ENCODE assay signal across 10 cellular contexts in genomic region chr21:44427241-44428120, GRCh38. TPM values are rescaled to one million over a fixed set of nuclear protein-coding genes. Genes with fewer than 3 reads are reported as not detected.
DNase-seq lines count a peak whose midpoint lies in the region; ATAC-seq, FAIRE-seq and TF ChIP-seq lines count a peak whose summit lies in the region.
"Had no signal": no experiment of that assay in that cellular context is flagged by ENCODE, and none has a peak within 500 bp of the region (broad histone marks: within the 10 kb centered on the region; RNA-seq: fewer than 3 reads in every experiment).

No MANE protein-coding gene starts in this region.

- no peak overlapping the region for H3K27ac Mint-ChIP-seq in activated T-helper 1 cell treated with anti-CD3 and anti-CD28 coated beads, Interleukin-12 subunit alpha, Interleukin-12 subunit beta, Interleukin-2, Interleukin-4 antibody, amounts not matched to agents 30 ng/mL and 10 ng/mL and 1 ng/mL, durations not matched to agents 14 hours and 24 hours and 36 hours

- in situ Hi-C loops in ACHN (cut with HindIII; ENCODE audit: low pct_ligation_motif_present, low pct_unique_long_range_greater_than_20kb, low sequenced_read_pairs): no loop called here

- peaks cover 0 to 4% of the 10 kb centered on the region in 2 donors for H3K9me3 ChIP-seq in kidney (ENCODE audit: control insufficient read depth in 1 of 2, low read length in 2 of 2)

- peaks cover 6% of the 10 kb centered on the region for H3K36me3 Mint-ChIP-seq in activated T-helper 1 cell treated with anti-CD3 and anti-CD28 coated beads, Interleukin-12 subunit alpha, Interleukin-12 subunit beta, Interleukin-2, Interleukin-4 antibody, amounts not matched to agents 30 ng/mL and 10 ng/mL and 1 ng/mL, durations not matched to agents 14 hours and 24 hours and 36 hours (ENCODE audit: low read depth)

- H3K4me3 ChIP-seq in kidney (ENCODE audit: low read length in 2 of 2): no peak overlapping the region
- H3K4me3 ChIP-seq: skin epidermis had no signal

- TF ChIP-seq CTCF in 22Rv1 (IDR thresholded peaks at IDR 0.05) (no peak), kidney (IDR thresholded peaks at IDR 0.05; ENCODE audit: borderline replicate concordance, extremely low read depth, insufficient read depth) (no peak)

- no peaks in the 10 kb centered on the region for H3K4me1 Mint-ChIP-seq in activated T-helper 1 cell treated with anti-CD3 and anti-CD28 coated beads, Interleukin-12 subunit alpha, Interleukin-12 subunit beta, Interleukin-2, Interleukin-4 antibody, amounts not matched to agents 30 ng/mL and 10 ng/mL and 1 ng/mL, durations not matched to agents 14 hours and 24 hours and 36 hours (ENCODE audit: low read depth)

- H3K27me3 Mint-ChIP-seq in activated T-helper 1 cell treated with anti-CD3 and anti-CD28 coated beads, Interleukin-12 subunit alpha, Interleukin-12 subunit beta, Interleukin-2, Interleukin-4 antibody, amounts not matched to agents 30 ng/mL and 10 ng/mL and 1 ng/mL, durations not matched to agents 14 hours and 24 hours and 36 hours (ENCODE audit: insufficient read depth): no peaks in the 10 kb centered on the region

- H3K4me1 ChIP-seq in kidney (ENCODE audit: control insufficient read depth in 1 of 2, insufficient read depth in 1 of 2, low read depth in 1 of 2, low read length in 2 of 2): no peaks in the 10 kb centered on the region

- H3K36me3 ChIP-seq in kidney (ENCODE audit: control insufficient read depth in 1 of 2, insufficient read depth in 2 of 2, low read length in 2 of 2): no peaks in the 10 kb centered on the region

- no peak overlapping the region for H3K9ac ChIP-seq in kidney (ENCODE audit: low read length in 2 of 2)

- intact Hi-C loops in kidney (cut with DNase I): no loop called here
- intact Hi-C loops in activated T-helper 1 cell treated with anti-CD3 and anti-CD28 coated beads, Interleukin-12 subunit alpha, Interleukin-12 subunit beta, Interleukin-2, Interleukin-4 antibody, amounts not matched to agents 30 ng/mL and 10 ng/mL and 1 ng/mL, durations not matched to agents 14 hours and 24 hours and 36 hours (cut with micrococcal nuclease): loop anchor here (1.0 to 5.0 kb wide), 3 partner anchors 28 to 390 kb away; partner anchors contain the start of genes KRTAP12-3, LRRC3 and SUMO3

- peak; percentile 93 for DNase-seq in DMS79 treated with DMSO at 0.1 percent for 48 hours (lab: John Stamatoyannopoulos, UW)
- DNase-seq in NCI-H774 (lab: John Stamatoyannopoulos, UW): peak; percentile 78
- peak; percentile 63 for DNase-seq in kidney
- no peak for DNase-seq in ACHN
- no peak for DNase-seq in activated T-helper 1 cell treated with anti-CD3 and anti-CD28 coated beads, Interleukin-12 subunit alpha, Interleukin-12 subunit beta, Interleukin-2, Interleukin-4 antibody, amounts not matched to agents 30 ng/mL and 10 ng/mL and 1 ng/mL, durations not matched to agents 14 hours and 24 hours and 36 hours (ENCODE audit: low spot score)
- DNase-seq in LoVo (ENCODE audit: low spot score): no peak
- DNase-seq: HCEC 1CT had no signal

- H3K4me3 Mint-ChIP-seq in activated T-helper 1 cell treated with anti-CD3 and anti-CD28 coated beads, Interleukin-12 subunit alpha, Interleukin-12 subunit beta, Interleukin-2, Interleukin-4 antibody, amounts not matched to agents 30 ng/mL and 10 ng/mL and 1 ng/mL, durations not matched to agents 14 hours and 24 hours and 36 hours: no peak overlapping the region

- no peak for FAIRE-seq in kidney (lab: Jason Lieb, UNC)

- H3K9me3 Mint-ChIP-seq in activated T-helper 1 cell treated with anti-CD3 and anti-CD28 coated beads, Interleukin-12 subunit alpha, Interleukin-12 subunit beta, Interleukin-2, Interleukin-4 antibody, amounts not matched to agents 30 ng/mL and 10 ng/mL and 1 ng/mL, durations not matched to agents 14 hours and 24 hours and 36 hours: peaks cover 13% of the 10 kb centered on the region

- no peak for ATAC-seq in HG02981 (IDR thresholded peaks at IDR 0.05; ENCODE audit: unreplicated experiment)

- peak overlapping the region; percentile 91 for H3K27ac ChIP-seq in 22Rv1
- no peak overlapping the region for H3K27ac ChIP-seq in kidney (ENCODE audit: low read depth in 2 of 2, low read length in 2 of 2)
- H3K27ac ChIP-seq: skin epidermis had no signal

RNA-seq across cellular contexts. Expression of gene LRRC3, which starts 27.8 kb away (rescaled TPM):
- total RNA-seq in kidney: 1.4 TPM
- 0.60 TPM for polyA plus RNA-seq in kidney (ENCODE audit: insufficient read depth, low read depth, low replicate concordance)
- 1.8 and 1.9 TPM in 2 replicates for total RNA-seq in activated T-helper 1 cell treated with anti-CD3 and anti-CD28 coated beads, Interleukin-12 subunit alpha, Interleukin-12 subunit beta, Interleukin-2, Interleukin-4 antibody, amounts not matched to agents 30 ng/mL and 10 ng/mL and 1 ng/mL, durations not matched to agents 14 hours and 24 hours and 36 hours

Comparison
In these comparisons a context has a peak if more than half of its experiments do, and no peak if none do; other contexts are left out.
1. DNase-seq: peak in DMS79 treated with DMSO at 0.1 percent for 48 hours (single experiment), NCI-H774 (single experiment) and kidney (single experiment); none in ACHN (single experiment), activated T-helper 1 cell treated with anti-CD3 and anti-CD28 coated beads, Interleukin-12 subunit alpha, Interleukin-12 subunit beta, Interleukin-2, Interleukin-4 antibody, amounts not matched to agents 30 ng/mL and 10 ng/mL and 1 ng/mL, durations not matched to agents 14 hours and 24 hours and 36 hours (single experiment) and LoVo (single experiment).